ENCODE assay signal across 8 cellular contexts in the genomic region with DNA sequence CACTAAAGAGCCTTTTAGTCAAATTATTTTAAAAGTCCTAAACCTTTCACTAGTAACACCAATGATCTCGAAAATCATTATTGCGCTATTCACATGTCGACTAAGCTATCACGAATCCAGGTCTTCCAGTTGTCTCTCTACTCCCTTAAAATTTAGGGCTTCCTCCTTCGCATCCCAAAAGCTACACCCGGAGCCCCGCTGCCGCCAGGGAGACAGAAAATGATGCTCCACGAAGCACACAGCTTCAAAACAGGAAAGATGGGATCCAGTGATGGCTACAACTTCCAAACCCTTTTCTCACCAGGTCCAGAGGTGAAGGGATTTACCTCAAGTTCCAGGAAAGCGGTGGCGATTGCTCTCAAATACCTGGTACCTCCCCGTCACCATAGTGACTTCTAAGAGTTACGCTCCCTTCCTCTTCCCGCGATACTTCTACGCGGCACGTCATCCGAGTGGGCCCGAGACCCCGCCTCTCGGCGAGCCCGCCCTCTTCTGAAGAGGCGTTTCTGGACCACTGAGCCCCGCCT. TPM values are rescaled to one million over a fixed set of nuclear protein-coding genes. Genes with fewer than 3 reads are reported as not detected.
DNase-seq lines count a peak whose midpoint lies in the region; ATAC-seq and TF ChIP-seq lines count a peak whose summit lies in the region.

IFT80 (minus strand) TSS at position 406 of the 527 bp plus-strand sequence. CDS start 14,625 bp downstream, outside the sequence.

- no peaks in the 10 kb centered on the region for H3K27me3 ChIP-seq in mononuclear cell (ENCODE audit: insufficient read depth, low read length)

- peak; percentile 94 for DNase-seq in D341Med (ENCODE audit: low spot score)
- DNase-seq in OCI-M2 (lab: John Stamatoyannopoulos, UW; ENCODE audit: unreplicated experiment): peak; percentile 62
- peak; percentile 91 for DNase-seq in activated T-cell treated with anti-CD3 and anti-CD28 coated beads for 48 hours (ENCODE audit: low read depth)
- DNase-seq in epithelial cell of esophagus (ENCODE audit: low read depth): peak; percentile 98
- peak; percentile 90 to 92 for DNase-seq in stimulated activated CD8-positive, alpha-beta memory T cell treated with anti-CD3 and anti-CD28 coated beads, Interleukin-4, amount 100 ng/mL, for 1 hour (ENCODE audit: low read depth in 2 of 2, low spot score in 1 of 2)

- no peak for TF ChIP-seq EP300 in Ishikawa (IDR thresholded peaks at IDR 0.05; ENCODE audit: borderline replicate concordance)

- H3K4me3 ChIP-seq in epithelial cell of esophagus (ENCODE audit: low read length): peak within 1 kb of the TSS; percentile 98
- H3K4me3 ChIP-seq in mononuclear cell (ENCODE audit: low read length): peak within 1 kb of the TSS; percentile 86

- peaks cover 23% of the 10 kb centered on the region for H3K4me1 ChIP-seq in mononuclear cell (ENCODE audit: insufficient read depth, low read length)

- no peak for TF ChIP-seq RAD21 in Ishikawa (IDR thresholded peaks at IDR 0.05; ENCODE audit: low read depth)

- no peaks in the 10 kb centered on the region for H3K9me3 ChIP-seq in mononuclear cell (ENCODE audit: low read depth, low read length)

- peak; percentile 9 for TF ChIP-seq CTCF in epithelial cell of esophagus (IDR thresholded peaks at IDR 0.05; ENCODE audit: insufficient read depth, low read depth, low read length, missing control alignments)

- ATAC-seq in GM21576 (IDR thresholded peaks at IDR 0.05; ENCODE audit: unreplicated experiment): peak; percentile 97

TF ChIP-seq in Ishikawa, 13 proteins besides CTCF, POLR2A, EP300 and RAD21:
- TF ChIP-seq TAF1 (IDR thresholded peaks at IDR 0.05; ENCODE audit: low read depth) (no peak; the same call in 1 of the 2 replicates), CREB1 (IDR thresholded peaks at IDR 0.05; ENCODE audit: low read depth) (peak; percentile 69; the same call in 1 of the 2 replicates)

RNA-seq across cellular contexts. Expression of gene IFT80, which starts in this region (rescaled TPM):
- 17.6 TPM for total RNA-seq in mononuclear cell

Comparison
In these comparisons a context has a peak if more than half of its experiments do, and no peak if none do; other contexts are left out.
1. Peak in every context shown above with its lines: DNase-seq, ATAC-seq and H3K4me3 ChIP-seq.